28 cellular contexts compared by ENCODE assay signal in the genomic region with DNA sequence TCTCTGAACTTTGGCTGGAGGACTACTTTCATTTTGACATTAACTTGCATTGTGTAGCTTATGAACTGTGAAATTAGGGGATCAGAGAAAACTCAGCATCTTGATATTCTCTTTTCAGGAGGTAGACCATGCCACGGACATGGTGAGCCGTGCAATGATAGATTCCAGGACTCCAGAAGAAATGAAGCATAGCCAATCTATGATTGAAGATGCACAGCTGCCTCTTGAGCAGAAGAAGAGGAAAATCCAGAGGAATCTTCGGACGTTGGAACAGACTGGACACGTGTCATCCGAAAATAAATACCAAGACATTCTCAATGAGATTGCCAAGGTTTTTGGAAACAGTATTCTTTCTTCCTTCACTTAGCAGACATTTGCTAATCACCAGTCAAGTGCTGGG.
"Had no signal": no experiment of that assay in that cellular context is flagged by ENCODE, and none has a peak within 500 bp of the region (broad histone marks: within the 10 kb centered on the region; RNA-seq: fewer than 3 reads in every experiment).

No MANE protein-coding gene starts in this region.

- H3K27me3 Mint-ChIP-seq: activated CD4-positive, alpha-beta T cell treated with anti-CD3 and anti-CD28 coated beads, Interleukin-2, amount 10 ng/mL, durations not matched to agents 24 days and 14 days; activated CD8-positive, alpha-beta T cell treated with anti-CD3 and anti-CD28 coated beads for 36 hours; activated naive CD8-positive, alpha-beta T cell treated with anti-CD3 and anti-CD28 coated beads for 36 hours; activated T-helper 17 cell treated with anti-CD3 and anti-CD28 coated beads, Interleukin-2, amount 50 U/mL, for 72 hours had no signal

- H3K27me3 ChIP-seq: cardiac muscle cell, MG63 had no signal

- H3K27ac Mint-ChIP-seq: activated CD4-positive, alpha-beta T cell treated with anti-CD3 and anti-CD28 coated beads, Interleukin-2, amount 10 ng/mL, durations not matched to agents 24 days and 14 days; activated CD8-positive, alpha-beta T cell treated with anti-CD3 and anti-CD28 coated beads for 36 hours; activated naive CD8-positive, alpha-beta T cell treated with anti-CD3 and anti-CD28 coated beads for 36 hours; activated T-cell treated with anti-CD3 and anti-CD28 coated beads, Interleukin-2, amount 50 U/mL, for 72 hours; activated T-helper 17 cell treated with anti-CD3 and anti-CD28 coated beads, Interleukin-2, amount 50 U/mL, for 72 hours had no signal

- H3K9me3 ChIP-seq: MG63 had no signal

- H3K4me3 ChIP-seq: cardiac muscle cell, MG63, SK-N-MC had no signal

- H3K27ac ChIP-seq: cardiac muscle cell, SK-N-MC had no signal

- DNase-seq: activated CD4-positive, alpha-beta T cell treated with anti-CD3 and anti-CD28 coated beads, Interleukin-2, amount 10 ng/mL, durations not matched to agents 24 days and 14 days; activated CD4-positive, alpha-beta T cell treated with anti-CD3 and anti-CD28 coated beads, Interleukin-2, amount 50 U/mL, for 4 hours; activated CD8-positive, alpha-beta T cell treated with anti-CD3 and anti-CD28 coated beads for 36 hours; activated effector memory CD4-positive, alpha-beta T cell treated with anti-CD3 and anti-CD28 coated beads, Interleukin-2, amount 50 U/mL, for 16 hours; activated naive CD4-positive, alpha-beta T cell; activated naive CD4-positive, alpha-beta T cell treated with anti-CD3 and anti-CD28 coated beads, Interleukin-2, amount 50 U/mL, for 16 hours; activated naive CD8-positive, alpha-beta T cell treated with anti-CD3 and anti-CD28 coated beads for 36 hours; activated T-cell treated with anti-CD3 and anti-CD28 coated beads, Interleukin-2, amount 50 U/mL, for 1 hour; activated T-cell treated with anti-CD3 and anti-CD28 coated beads, Interleukin-2, amount 50 U/mL, for 72 hours; amniotic stem cell; aorta; Kasumi-1; KG1; MG63; NCI-H1048; NCI-H1105 treated with DMSO at 0.1 percent for 48 hours; NCI-H1436; NCI-H1694; NCI-H1930; NCI-H2081 treated with DMSO at 0.1 percent for 48 hours; NCI-H226; NCI-H446 treated with DMSO at 0.1 percent for 48 hours; NCI-H524; Right ventricle myocardium superior; T1000 had no signal

- H3K4me3 Mint-ChIP-seq: activated CD4-positive, alpha-beta T cell treated with anti-CD3 and anti-CD28 coated beads, Interleukin-2, amount 10 ng/mL, durations not matched to agents 24 days and 14 days; activated CD8-positive, alpha-beta T cell treated with anti-CD3 and anti-CD28 coated beads for 36 hours; activated naive CD8-positive, alpha-beta T cell treated with anti-CD3 and anti-CD28 coated beads for 36 hours; activated T-cell treated with anti-CD3 and anti-CD28 coated beads, Interleukin-2, amount 50 U/mL, for 72 hours; activated T-helper 17 cell treated with anti-CD3 and anti-CD28 coated beads, Interleukin-2, amount 50 U/mL, for 72 hours had no signal

- H3K9me3 Mint-ChIP-seq: activated CD4-positive, alpha-beta T cell treated with anti-CD3 and anti-CD28 coated beads, Interleukin-2, amount 10 ng/mL, durations not matched to agents 24 days and 14 days; activated CD8-positive, alpha-beta T cell treated with anti-CD3 and anti-CD28 coated beads for 36 hours; activated naive CD8-positive, alpha-beta T cell treated with anti-CD3 and anti-CD28 coated beads for 36 hours; activated T-cell treated with anti-CD3 and anti-CD28 coated beads, Interleukin-2, amount 50 U/mL, for 72 hours; activated T-helper 17 cell treated with anti-CD3 and anti-CD28 coated beads, Interleukin-2, amount 50 U/mL, for 72 hours had no signal

- ATAC-seq: activated CD8-positive, alpha-beta T cell treated with anti-CD3 and anti-CD28 coated beads for 36 hours; activated T-cell treated with anti-CD3 and anti-CD28 coated beads, Interleukin-2, amount 50 U/mL, for 72 hours; activated T-helper 17 cell treated with anti-CD3 and anti-CD28 coated beads, Interleukin-2, amount 50 U/mL, for 72 hours had no signal

- H3K36me3 ChIP-seq: cardiac muscle cell, MG63 had no signal
